Comparison of ENCODE assay signal across 8 cellular contexts in genomic region chr15:64387562-64388168, GRCh38. TPM values are rescaled to one million over a fixed set of nuclear protein-coding genes. Genes with fewer than 3 reads are reported as not detected.
DNase-seq lines count a peak whose midpoint lies in the region; ATAC-seq, FAIRE-seq and TF ChIP-seq lines count a peak whose summit lies in the region.

TSS of gene TRIP4 (plus strand) at chr15:64387836. CDS start at chr15:64387864, 28 bp downstream.

- H3K79me1 ChIP-seq in H1 (ENCODE audit: low read depth, low read length) (no peaks in the 10 kb centered on the region), mesenchymal stem cell (replicated peaks; ENCODE audit: low read length, poor library complexity, severe bottlenecking) (peaks cover 11% of the 10 kb centered on the region)

- WGBS in H1 (ENCODE audit: extremely low coverage in 1 of 2, insufficient coverage in 1 of 2, insufficient read length in 1 of 2, insufficient replicate concordance in 2 of 2, low coverage in 1 of 2, low lambda C conversion rate in 2 of 2, missing lambda C conversion rate in 1 of 2), 2 experiments: 1% methylated on average over 35 of the region's 35 CpGs; no CpG with 5 or more reads in 1 of the 2 experiments
- WGBS in mesenchymal stem cell: 1% methylated on average over 33 of the region's 35 CpGs

- H4K20me1 ChIP-seq in H1 (replicated peaks in 1 of 2; ENCODE audit: control insufficient read depth in 1 of 2, insufficient read depth in 2 of 2, low read length in 2 of 2): no peaks in the 10 kb centered on the region

- intact Hi-C loops in CD8-positive, alpha-beta T cell (cut with DNase I, micrococcal nuclease): loop anchor here (1.0 to 10.0 kb wide), 10 partner anchors 31 to 897 kb away; partner anchors contain the start of genes CLPX (in 2 of the 2), CSNK1G1 (in 2 of the 2), PPIB (in 2 of the 2) and PARP16 (in 1 of the 2)

- H3K27me3 Mint-ChIP-seq in CD8-positive, alpha-beta T cell (ENCODE audit: low read depth): no peaks in the 10 kb centered on the region

- peak within 1 kb of the TSS; percentile 98 for H3K4me3 ChIP-seq in CD8-positive, alpha-beta T cell (ENCODE audit: low read depth, low read length)
- H3K4me3 ChIP-seq in H1 (ENCODE audit: extremely low read depth in 1 of 4, insufficient read depth in 2 of 4, low read depth in 3 of 4, low read length in 4 of 4) (peak within 1 kb of the TSS; percentile 70 to 95 (median 92)), mesenchymal stem cell (ENCODE audit: insufficient read depth in 1 of 2, low read depth in 1 of 2, low read length in 2 of 2) (peak within 1 kb of the TSS; percentile 73 to 94)

- no peaks in the 10 kb centered on the region for H3K36me3 ChIP-seq in CD8-positive, alpha-beta T cell (ENCODE audit: insufficient read depth, low read length)
- H3K36me3 ChIP-seq in H1 (ENCODE audit: control insufficient read depth in 2 of 4, insufficient read depth in 4 of 4, low read length in 3 of 4) (no peaks in the 10 kb centered on the region), mesenchymal stem cell (ENCODE audit: control insufficient read depth in 1 of 2, insufficient read depth in 2 of 2, low read depth in 1 of 2, low read length in 2 of 2) (peaks cover 0 to 4% of the 10 kb centered on the region in 2 experiments)

- H3K27ac Mint-ChIP-seq in CD8-positive, alpha-beta T cell: peak within 1 kb of the TSS; percentile 97

- H3K4me3 Mint-ChIP-seq in CD8-positive, alpha-beta T cell: peak within 1 kb of the TSS; percentile 99

- DNase-seq in CD8-positive, alpha-beta T cell: peak; percentile 93 to 97 (median 95)
- peak; percentile 93 for DNase-seq in HPDE6-E6E7 (ENCODE audit: extremely low spot score)
- peak; percentile 98 for DNase-seq in NOMO-1 treated with DMSO at 0.1 percent for 48 hours (lab: John Stamatoyannopoulos, UW; ENCODE audit: unreplicated experiment)
- peak; percentile 90 for DNase-seq in activated CD8-positive, alpha-beta memory T cell treated with anti-CD3 and anti-CD28 coated beads for 4 hours (ENCODE audit: low read depth in 2 of 2)
- peak; percentile 88 to 95 for DNase-seq in H1 (ENCODE audit: low read depth in 1 of 2, low spot score in 2 of 2)
- DNase-seq in mesenchymal stem cell: peak; percentile 98
- peak; percentile 89 for DNase-seq in stimulated activated CD8-positive, alpha-beta memory T cell treated with anti-CD3 and anti-CD28 coated beads, Interleukin-12 subunit alpha, Interleukin-12 subunit beta, amount 100 ng/mL, for 4 hours (ENCODE audit: low read depth)

- H3K9ac ChIP-seq in H1 (replicated peaks in 1 of 4; ENCODE audit: extremely low read depth in 1 of 4, low read depth in 3 of 4, low read length in 3 of 4) (peak within 1 kb of the TSS in 3 of 4 experiments; percentile 75 to 88 (median 81); a peak in 6 of 7 replicates), mesenchymal stem cell (ENCODE audit: low read length) (peak within 1 kb of the TSS; percentile 94)

- H2AK5ac ChIP-seq in H1 (ENCODE audit: low read depth, low read length) (no peak within 1 kb of the TSS), mesenchymal stem cell (ENCODE audit: low read length, severe bottlenecking) (peak within 1 kb of the TSS; percentile 4)

- no peak within 1 kb of the TSS for H2BK20ac ChIP-seq in H1 (ENCODE audit: low read length)

- H3K14ac ChIP-seq in H1 (ENCODE audit: insufficient read length) (no peak within 1 kb of the TSS), mesenchymal stem cell (ENCODE audit: low read length in 2 of 2) (no peak within 1 kb of the TSS)

- H3K56ac ChIP-seq in H1 (replicated peaks; ENCODE audit: insufficient read length, low read depth, low read length): peak within 1 kb of the TSS; percentile 34

- TF ChIP-seq CTCF in CD8-positive, alpha-beta T cell (IDR thresholded peaks at IDR 0.05): no peak
- no peak for TF ChIP-seq CTCF in H1 (IDR thresholded peaks at IDR 0.05; ENCODE audit: control extremely low read depth in 1 of 3, insufficient read depth in 1 of 3, low read depth in 1 of 3, low read length in 3 of 3)

- H3K9me3 Mint-ChIP-seq in CD8-positive, alpha-beta T cell: no peaks in the 10 kb centered on the region

- H3K18ac ChIP-seq in H1 (ENCODE audit: extremely low read depth, low read length) (peak within 1 kb of the TSS; percentile 91; the same call in 1 of the 2 replicates), mesenchymal stem cell (ENCODE audit: low read depth in 1 of 2, low read length in 2 of 2) (peak within 1 kb of the TSS; percentile 56 to 63)

- H3K27ac ChIP-seq in CD8-positive, alpha-beta T cell (ENCODE audit: low read depth, low read length): peak within 1 kb of the TSS; percentile 69
- peak within 1 kb of the TSS; percentile 52; the same call in 1 of the 2 replicates for H3K27ac ChIP-seq in H1 (ENCODE audit: low read depth, low read length)
- H3K27ac ChIP-seq in mesenchymal stem cell (ENCODE audit: low read length, poor library complexity, severe bottlenecking): peak within 1 kb of the TSS; percentile 87

- 0 out of 2 replicates have a peak within 1 kb of the TSS, but pooled peaks have one; percentile 46 for H2BK15ac ChIP-seq in H1 (ENCODE audit: low read length)
- no peak within 1 kb of the TSS for H2BK15ac ChIP-seq in mesenchymal stem cell (ENCODE audit: low read depth, poor library complexity, severe bottlenecking)

- H3K4me2 ChIP-seq in H1 (ENCODE audit: insufficient read depth in 1 of 2, low read depth in 2 of 2, low read length in 2 of 2) (peak within 1 kb of the TSS; percentile 51 to 69), mesenchymal stem cell (ENCODE audit: low read length, poor library complexity, severe bottlenecking) (peak within 1 kb of the TSS; percentile 62)

- H2BK12ac ChIP-seq in H1 (ENCODE audit: low read depth, low read length) (no peak within 1 kb of the TSS), mesenchymal stem cell (ENCODE audit: low read length in 2 of 2) (no peak within 1 kb of the TSS)

- H4K8ac ChIP-seq in H1 (ENCODE audit: extremely low read depth, insufficient read depth, low read length): peak within 1 kb of the TSS; percentile 79; the same call in 1 of the 2 replicates
- peak within 1 kb of the TSS; percentile 88 for H4K8ac ChIP-seq in mesenchymal stem cell (ENCODE audit: low read length)

- H3K4me1 Mint-ChIP-seq in CD8-positive, alpha-beta T cell (ENCODE audit: low read depth): peaks cover 21% of the 10 kb centered on the region

- H4K91ac ChIP-seq in H1 (replicated peaks; ENCODE audit: insufficient read length, low read length) (no peak within 1 kb of the TSS), mesenchymal stem cell (ENCODE audit: low read length) (no peak within 1 kb of the TSS)

- H3K9me3 ChIP-seq in CD8-positive, alpha-beta T cell (ENCODE audit: low read length): no peaks in the 10 kb centered on the region
- no peaks in the 10 kb centered on the region for H3K9me3 ChIP-seq in H1 (ENCODE audit: insufficient read depth in 2 of 2, low read depth in 1 of 2, low read length in 1 of 2)
- no peaks in the 10 kb centered on the region for H3K9me3 ChIP-seq in mesenchymal stem cell (ENCODE audit: control insufficient read depth, low read length)

- peak within 1 kb of the TSS; percentile 76 for H2BK5ac ChIP-seq in H1 (ENCODE audit: low read depth, low read length)
- H2BK5ac ChIP-seq in mesenchymal stem cell (ENCODE audit: low read depth, low read length, poor library complexity, severe bottlenecking): no peak within 1 kb of the TSS

- H2AFZ ChIP-seq in H1 (ENCODE audit: low read length) (peak within 1 kb of the TSS; percentile 79), mesenchymal stem cell (ENCODE audit: low read depth, low read length) (peak within 1 kb of the TSS; percentile 79)

- POLR2A ChIA-PET in CD8-positive, alpha-beta T cell (lab: Charles Lee): interaction anchor here (0.5 to 2.4 kb wide), 20 partner anchors 8 to 746 kb away, joined by 3 to 20 read pairs (median 3); partner anchors contain the start of genes CIAO2A, CSNK1G1, PDCD7 and PPIB
- POLR2A ChIA-PET in H1 (lab: Charles Lee; ENCODE audit: partially characterized antibody): interaction anchor here (0.7 to 2.6 kb wide), 13 partner anchors 10 to 622 kb away, joined by 3 to 12 read pairs (median 3); partner anchors contain the start of gene ZNF609

- CTCF ChIA-PET in CD8-positive, alpha-beta T cell (lab: Charles Lee): interaction anchor here (0.6 to 1.7 kb wide), 7 partner anchors 9 to 1060 kb away, joined by 3 to 5 read pairs (median 4); no protein-coding TSS in a partner anchor
- CTCF ChIA-PET in H1 (lab: Charles Lee; ENCODE audit: partially characterized antibody): interaction anchor here (0.5 to 1.6 kb wide), 6 partner anchors 40 to 294 kb away, joined by 3 to 4 read pairs (median 4); partner anchors contain the start of gene PPIB

- peak; percentile 82 for FAIRE-seq in H1 (lab: Jason Lieb, UNC)

- H3K23me2 ChIP-seq in H1 (ENCODE audit: low read depth, low read length): no peaks in the 10 kb centered on the region; the same call in 1 of the 2 replicates

- H2BK120ac ChIP-seq in H1 (replicated peaks; ENCODE audit: low read depth, low read length): no peak within 1 kb of the TSS
- H2BK120ac ChIP-seq in mesenchymal stem cell (ENCODE audit: low read depth, low read length): no peak within 1 kb of the TSS

- TF ChIP-seq RAD21 in H1 (IDR thresholded peaks at IDR 0.05 in 1 of 2, conservative IDR thresholded peaks at IDR 0.05 in 1 of 2; ENCODE audit: low read depth in 2 of 2, low read length in 2 of 2): peak in 1 of 2 experiments; percentile 31; a peak in 2 of 4 replicates

- peak; percentile 99 for ATAC-seq in CD8-positive, alpha-beta T cell
- ATAC-seq in GM19463 (IDR thresholded peaks at IDR 0.05; ENCODE audit: unreplicated experiment): peak; percentile 99

- H3K4ac ChIP-seq in H1 (replicated peaks; ENCODE audit: insufficient read length, low read depth, low read length) (no peak within 1 kb of the TSS), mesenchymal stem cell (ENCODE audit: low read depth in 1 of 2, low read length in 2 of 2) (peak within 1 kb of the TSS; percentile 9 to 96)

- peak within 1 kb of the TSS; percentile 39 for H4K5ac ChIP-seq in H1 (ENCODE audit: insufficient read length, low read depth, low read length)

- peak in 1 of 2 experiments; percentile 48; a peak in 1 of 3 replicates for TF ChIP-seq EP300 in H1 (IDR thresholded peaks at IDR 0.05; ENCODE audit: borderline replicate concordance in 1 of 2, low read depth in 2 of 2, low read length in 2 of 2)

- H3K23ac ChIP-seq in H1 (ENCODE audit: insufficient read length) (no peak within 1 kb of the TSS), mesenchymal stem cell (ENCODE audit: low read length in 2 of 2) (peak within 1 kb of the TSS in 1 of 2 experiments; percentile 90)

- no peaks in the 10 kb centered on the region; a peak in 1 of 4 replicates for H3K79me2 ChIP-seq in H1 (ENCODE audit: control insufficient read depth in 1 of 2, insufficient read depth in 2 of 2, low read length in 2 of 2)

- H3K36me3 Mint-ChIP-seq in CD8-positive, alpha-beta T cell: peaks cover 9% of the 10 kb centered on the region

- peaks cover 19% of the 10 kb centered on the region for H3K4me1 ChIP-seq in CD8-positive, alpha-beta T cell (ENCODE audit: insufficient read depth, low read length)
- 0 out of 7 replicates have a peak, but pooled peaks cover 0 to 2% (median 0%) of the 10 kb centered on the region in 4 experiments for H3K4me1 ChIP-seq in H1 (replicated peaks in 1 of 4; ENCODE audit: control insufficient read depth in 3 of 4, insufficient read depth in 4 of 4, low read length in 3 of 4)
- peaks cover 6% of the 10 kb centered on the region for H3K4me1 ChIP-seq in mesenchymal stem cell (ENCODE audit: control insufficient read depth, insufficient read depth, low read depth, low read length)

- peak; percentile 83 to 87 for TF ChIP-seq POLR2A in H1 (IDR thresholded peaks at IDR 0.05; ENCODE audit: control extremely low read depth in 1 of 2, low read depth in 2 of 2, low read length in 2 of 2)

- no peaks in the 10 kb centered on the region for H3K27me3 ChIP-seq in CD8-positive, alpha-beta T cell (ENCODE audit: insufficient read depth, low read length)
- H3K27me3 ChIP-seq in H1 (replicated peaks in 1 of 4; ENCODE audit: control insufficient read depth in 3 of 4, extremely low read depth in 1 of 4, insufficient read depth in 3 of 4, low read length in 3 of 4) (no peaks in the 10 kb centered on the region), mesenchymal stem cell (ENCODE audit: control insufficient read depth in 1 of 2, insufficient read depth in 1 of 2, low read length in 2 of 2) (no peaks in the 10 kb centered on the region)

RNA-seq across cellular contexts. Expression of gene TRIP4, which starts in this region (rescaled TPM):
- total RNA-seq in CD8-positive, alpha-beta T cell: 10 to 100 TPM; 10.7 to 11.2 TPM
- 14.4 and 18.9 TPM in 2 replicates for total RNA-seq in H1 (2021; fragmentation: NEBNext Ultra II Directional; extraction: Animal tissue kit (Norgen Biotek cat#: 25700))
- 3.9 and 6.2 TPM in 2 replicates for polyA plus RNA-seq in H1 (2011; rRNA removed)
- 9.4 TPM for polyA plus RNA-seq in H1 (2011; cell fraction: cytosol; rRNA removed)
- 5.0 TPM for polyA plus RNA-seq in H1 (2011; cell fraction: nucleus; rRNA removed)
- polyA plus RNA-seq in H1 (2012, experiment 1 of 2): 12.3 to 18.3 TPM (median 14.1 TPM) in 4 replicates
- polyA plus RNA-seq in H1 (2012, experiment 2 of 2): 2.2 TPM
- 21.4 TPM for polyA plus RNA-seq in H1 (2013, experiment 1 of 2)
- 22.5 TPM for polyA plus RNA-seq in H1 (2013, experiment 2 of 2)
- polyA minus RNA-seq in H1 (2011; rRNA and poly(A)+ RNA removed): 11.7 and 15.2 TPM in 2 replicates
- 5.9 TPM for polyA minus RNA-seq in H1 (2011; cell fraction: cytosol; rRNA and poly(A)+ RNA removed)
- 15.4 TPM for polyA minus RNA-seq in H1 (2011; cell fraction: nucleus; rRNA and poly(A)+ RNA removed)
- polyA plus RNA-seq in mesenchymal stem cell (2013, experiment 1 of 2): 44.1 TPM
- polyA plus RNA-seq in mesenchymal stem cell (2013, experiment 2 of 2): 43.4 TPM

Comparison
In these comparisons a context has a peak if more than half of its experiments do, and no peak if none do; other contexts are left out.
1. Peak in every context shown above with its lines: DNase-seq, ATAC-seq, H3K4me3 ChIP-seq and H3K27ac ChIP-seq.